In the genomic region with DNA sequence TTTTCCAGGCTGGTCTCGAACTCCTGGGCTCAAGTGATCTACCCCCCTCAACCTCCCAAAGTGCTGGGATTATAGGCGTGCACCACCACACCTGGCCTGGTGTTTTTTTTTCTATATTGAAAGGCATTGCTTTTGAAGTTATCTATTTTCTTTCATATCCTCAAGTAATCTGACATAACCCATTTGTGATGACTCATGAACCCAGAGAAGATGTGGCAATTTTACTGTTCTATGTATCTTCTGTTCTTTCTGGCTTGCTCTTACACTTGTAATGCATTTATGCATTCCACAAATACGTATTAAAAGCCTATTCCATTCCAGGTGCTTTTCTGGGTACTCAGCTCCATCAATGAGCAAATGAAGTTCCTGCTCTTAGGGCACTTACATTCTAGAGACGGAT, we compare ENCODE assay signal across 14 cellular contexts. TPM values are rescaled to one million over a fixed set of nuclear protein-coding genes. Genes with fewer than 3 reads are reported as not detected.
DNase-seq lines count a peak whose midpoint lies in the region; ATAC-seq and TF ChIP-seq lines count a peak whose summit lies in the region.
"Had no signal": no experiment of that assay in that cellular context is flagged by ENCODE, and none has a peak within 500 bp of the region (broad histone marks: within the 10 kb centered on the region; RNA-seq: fewer than 3 reads in every experiment).

No MANE protein-coding gene starts in this region.

- no peaks in the 10 kb centered on the region for H3K9me3 ChIP-seq in prostate gland
- H3K9me3 ChIP-seq: heart right ventricle, lower lobe of right lung had no signal

- peaks cover 2% of the 10 kb centered on the region for H3K27me3 Mint-ChIP-seq in endothelial cell (ENCODE audit: unreplicated experiment)
- H3K27me3 Mint-ChIP-seq: activated naive CD4-positive, alpha-beta T cell treated with anti-CD3 and anti-CD28 coated beads, Interleukin-2, amount 50 U/mL, for 24 hours had no signal

- ATAC-seq in esophagus mucosa (peak; percentile 72), GM19397 (IDR thresholded peaks at IDR 0.05; ENCODE audit: unreplicated experiment) (no peak)
- ATAC-seq: heart right ventricle, lower lobe of right lung had no signal

- no peaks in the 10 kb centered on the region for H3K4me1 ChIP-seq in prostate gland (replicated peaks)

- no peak overlapping the region for H3K4me3 Mint-ChIP-seq in endothelial cell (ENCODE audit: unreplicated experiment)
- H3K4me3 Mint-ChIP-seq: activated naive CD4-positive, alpha-beta T cell treated with anti-CD3 and anti-CD28 coated beads, Interleukin-2, amount 50 U/mL, for 24 hours; CD4-positive, alpha-beta memory T cell had no signal

- no peak overlapping the region for H3K27ac Mint-ChIP-seq in endothelial cell (ENCODE audit: unreplicated experiment)
- H3K27ac Mint-ChIP-seq: activated naive CD4-positive, alpha-beta T cell treated with anti-CD3 and anti-CD28 coated beads, Interleukin-2, amount 50 U/mL, for 24 hours had no signal

- no peaks in the 10 kb centered on the region for H3K9me3 Mint-ChIP-seq in endothelial cell (ENCODE audit: unreplicated experiment)
- H3K9me3 Mint-ChIP-seq: activated naive CD4-positive, alpha-beta T cell treated with anti-CD3 and anti-CD28 coated beads, Interleukin-2, amount 50 U/mL, for 24 hours had no signal

- H3K4me3 ChIP-seq in prostate gland, result no peak overlapping the region
- H3K4me3 ChIP-seq: coronary artery, heart right ventricle, lower lobe of right lung had no signal

- no peaks in the 10 kb centered on the region for H3K36me3 Mint-ChIP-seq in endothelial cell (ENCODE audit: low read depth, unreplicated experiment)
- H3K36me3 Mint-ChIP-seq: activated naive CD4-positive, alpha-beta T cell treated with anti-CD3 and anti-CD28 coated beads, Interleukin-2, amount 50 U/mL, for 24 hours; CD4-positive, alpha-beta memory T cell had no signal

- TF ChIP-seq CTCF in prostate gland (IDR thresholded peaks at IDR 0.05), result no peak
- TF ChIP-seq CTCF in endothelial cell (IDR thresholded peaks at IDR 0.05; ENCODE audit: unreplicated experiment), result no peak

- intact Hi-C loops in prostate gland (cut with DNase I), result no loop called here

- 68% methylated on average over 4 of the region's 4 CpGs for WGBS in prostate gland

- H3K4me1 Mint-ChIP-seq in endothelial cell (ENCODE audit: unreplicated experiment), result no peaks in the 10 kb centered on the region
- H3K4me1 Mint-ChIP-seq: activated naive CD4-positive, alpha-beta T cell treated with anti-CD3 and anti-CD28 coated beads, Interleukin-2, amount 50 U/mL, for 24 hours; CD4-positive, alpha-beta memory T cell had no signal

- H3K27me3 ChIP-seq in prostate gland (replicated peaks; ENCODE audit: insufficient read depth), result no peaks in the 10 kb centered on the region
- H3K27me3 ChIP-seq: heart right ventricle had no signal

- H3K27ac ChIP-seq in prostate gland, result peak overlapping the region; percentile 4 to 49
- H3K27ac ChIP-seq: coronary artery, heart right ventricle, lower lobe of right lung had no signal

- no peaks in the 10 kb centered on the region for H3K36me3 ChIP-seq in prostate gland
- H3K36me3 ChIP-seq: heart right ventricle, lower lobe of right lung had no signal

- DNase-seq in EL (peak; percentile 75), OCI-M1 (lab: John Stamatoyannopoulos, UW) (peak; percentile 19), prostate gland (ENCODE audit: low spot score) (no peak), endothelial cell (ENCODE audit: low spot score) (no peak), NCI-H1417 (lab: John Stamatoyannopoulos, UW) (no peak)
- DNase-seq in activated CD4-positive, CD25-positive, alpha-beta regulatory T cell (lab: John Stamatoyannopoulos, UW), result no peak
- DNase-seq: CD4-positive, alpha-beta memory T cell; heart right ventricle; lower lobe of right lung; NCI-H187 treated with DMSO at 0.1 percent for 48 hours had no signal

- TF ChIP-seq POLR2A in prostate gland (IDR thresholded peaks at IDR 0.05), result no peak

RNA-seq across cellular contexts. Expression of gene ERRFI1, which starts 29.9 kb away (rescaled TPM):
- total RNA-seq in esophagus mucosa (25.4 TPM), prostate gland (10 to 100 TPM; 58.1 to 60.4 TPM), endothelial cell (ENCODE audit: unreplicated experiment) (16.5 TPM)

Comparison
In these comparisons a context has a peak if more than half of its experiments do, and no peak if none do; other contexts are left out.
1. DNase-seq: peak in EL (single experiment) and OCI-M1 (single experiment); none in prostate gland (single experiment), endothelial cell (single experiment), activated CD4-positive, CD25-positive, alpha-beta regulatory T cell (0 of 4) and NCI-H1417 (0 of 3).